Comparison of ENCODE assay signal across 10 cellular contexts in the genomic region with DNA sequence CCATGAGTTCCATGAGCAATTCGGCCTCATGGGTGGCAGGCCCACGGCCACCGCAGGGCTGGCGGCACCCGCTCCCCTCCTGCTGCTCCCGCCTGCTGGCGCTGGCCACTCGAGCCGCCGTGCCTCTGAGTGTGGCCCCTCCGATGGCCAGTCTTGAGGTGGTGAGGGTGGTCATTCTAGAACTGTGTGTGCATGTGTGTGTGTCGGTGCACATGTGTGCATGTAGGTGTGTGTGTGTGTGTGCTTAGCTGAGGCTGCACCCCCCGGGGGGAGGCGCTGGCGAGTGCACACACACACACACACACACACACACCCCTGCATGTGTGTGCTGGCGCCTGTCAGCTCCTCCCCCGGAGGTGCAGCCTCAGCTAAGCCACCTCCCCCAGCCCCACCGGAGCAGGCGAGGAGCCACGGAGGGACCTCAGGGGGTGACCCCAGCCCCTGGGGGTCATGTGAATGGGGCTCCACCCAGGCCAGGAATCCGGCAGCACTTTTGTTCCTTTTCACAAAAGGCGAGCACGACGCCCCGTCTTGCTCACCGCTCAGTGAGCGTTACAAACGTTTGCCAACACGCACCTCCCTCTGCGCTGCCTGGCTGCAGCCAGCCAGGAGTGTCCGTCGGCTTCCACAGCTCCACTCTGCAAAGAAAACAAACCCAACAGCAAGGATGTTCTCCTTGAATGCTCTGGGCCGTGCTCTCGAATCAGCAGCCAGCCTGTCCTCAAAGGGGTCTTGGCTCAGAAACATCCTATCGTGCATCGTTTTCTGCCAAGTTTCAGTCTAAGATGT. TPM values are rescaled to one million over a fixed set of nuclear protein-coding genes. Genes with fewer than 3 reads are reported as not detected.
DNase-seq lines count a peak whose midpoint lies in the region; TF ChIP-seq lines count a peak whose summit lies in the region.
"Had no signal": no experiment of that assay in that cellular context is flagged by ENCODE, and none has a peak within 500 bp of the region (broad histone marks: within the 10 kb centered on the region; RNA-seq: fewer than 3 reads in every experiment).

No MANE protein-coding gene starts in this region.

- no peaks in the 10 kb centered on the region for H3K9me3 Mint-ChIP-seq in endodermal cell

- H3K27me3 ChIP-seq in endodermal cell (ENCODE audit: control insufficient read depth, insufficient read depth, low read length, poor library complexity, severe bottlenecking) (peaks cover 29% of the 10 kb centered on the region), testis (no peaks in the 10 kb centered on the region)

- intact Hi-C loops in testis (cut with DNase I; ENCODE audit: low total_unique reads) = no loop called here

- TF ChIP-seq CTCF in endodermal cell (conservative IDR thresholded peaks at IDR 0.05) (no peak), GM13976 (IDR thresholded peaks at IDR 0.05; ENCODE audit: borderline replicate concordance, control extremely low read depth, extremely low read depth, insufficient read depth, missing control alignments) (no peak), testis (IDR thresholded peaks at IDR 0.05) (no peak)

- WGBS in endodermal cell (ENCODE audit: insufficient coverage in 1 of 2, insufficient read length in 1 of 2), 2 experiments = 62 to 77% methylated on average over 15 to 33 of the region's 36 CpGs
- 22 to 39% methylated on average over 16 to 36 of the region's 36 CpGs for WGBS in testis, 2 donors

- no peak overlapping the region for H3K4me3 ChIP-seq in endodermal cell (ENCODE audit: low read length)
- H3K4me3 ChIP-seq in testis = no peak overlapping the region

- H3K27ac ChIP-seq in endodermal cell (ENCODE audit: low read depth, low read length) (no peak overlapping the region), testis (no peak overlapping the region)

- H3K36me3 Mint-ChIP-seq in endodermal cell (ENCODE audit: low read depth) = no peaks in the 10 kb centered on the region

- in situ Hi-C loops in GM13976 (cut with MboI; ENCODE audit: low sequenced_read_pairs, unreplicated experiment) = no loop called here

- H3K9ac ChIP-seq in endodermal cell (ENCODE audit: extremely low read depth, low read length, poor library complexity, severe bottlenecking) = no peak overlapping the region

- no peaks in the 10 kb centered on the region for H3K36me3 ChIP-seq in endodermal cell (ENCODE audit: control insufficient read depth, insufficient read depth, low read length)
- H3K36me3 ChIP-seq in testis (ENCODE audit: low read depth, missing control alignments) = no peaks in the 10 kb centered on the region

- H3K9me3 ChIP-seq in endodermal cell (ENCODE audit: control insufficient read depth, low read length) = no peaks in the 10 kb centered on the region
- no peaks in the 10 kb centered on the region for H3K9me3 ChIP-seq in testis

- no peaks in the 10 kb centered on the region for H3K4me1 Mint-ChIP-seq in endodermal cell

- peaks cover 23% of the 10 kb centered on the region for H3K27me3 Mint-ChIP-seq in endodermal cell (ENCODE audit: insufficient read depth)

- TF ChIP-seq POLR2A in testis (IDR thresholded peaks at IDR 0.05) = no peak

- no peak overlapping the region for H3K4me3 Mint-ChIP-seq in endodermal cell

- H3K4me1 ChIP-seq in endodermal cell (ENCODE audit: control insufficient read depth, insufficient read depth, low read length) (no peaks in the 10 kb centered on the region), testis (peaks cover 15% of the 10 kb centered on the region)

- peak; percentile 50 for DNase-seq in AG20443 (ENCODE audit: low spot score)
- DNase-seq in M059J (ENCODE audit: low read depth) = peak; percentile 57
- DNase-seq in endodermal cell = peak; percentile 65
- peak; percentile 29 for DNase-seq in mucosa of gallbladder (ENCODE audit: low spot score)
- no peak for DNase-seq in SKM-1 (lab: John Stamatoyannopoulos, UW; ENCODE audit: unreplicated experiment)
- DNase-seq in GM13976 (ENCODE audit: low spot score) = no peak
- DNase-seq in testis = no peak
- DNase-seq in effector CD4-positive, alpha-beta T cell = no peak
- DNase-seq: activated gamma-delta T cell treated with Interleukin-2 at 50 U/mL for 16 hours, T-helper 9 cell had no signal

- H3K27ac Mint-ChIP-seq in endodermal cell = no peak overlapping the region

RNA-seq across cellular contexts. Expression of gene FGFRL1, which starts 29.9 kb away (rescaled TPM):
- 45.3 and 82.5 TPM in 2 replicates for total RNA-seq in M059J (2014; rRNA removed; shearing (Covaris generic))
- total RNA-seq in endodermal cell = 10 to 100 TPM; 51.0 to 93.3 TPM
- 33.2 TPM for polyA plus RNA-seq in endodermal cell (2013, experiment 1 of 2)
- polyA plus RNA-seq in endodermal cell (2013, experiment 2 of 2) = 31.8 TPM
- 28.2 TPM for total RNA-seq in mucosa of gallbladder
- 10 to 100 TPM; 13.7 to 25.6 TPM for total RNA-seq in testis
- polyA plus RNA-seq in testis (ENCODE audit: insufficient read depth, low read depth, low replicate concordance) = 14.4 TPM

RNA-seq across cellular contexts. Expression of gene SLC26A1, which starts 48.1 kb away (rescaled TPM):
- not detected in 2 replicates for total RNA-seq in M059J (2014; rRNA removed; shearing (Covaris generic))
- total RNA-seq in endodermal cell (1 to 10 TPM in 1 of 2 donors, under 1 TPM in 1; 0.55 to 1.0 TPM), mucosa of gallbladder (4.3 TPM), testis (1 to 10 TPM in 1 of 2 donors, under 1 TPM in 1; 0.99 to 2.0 TPM)
- polyA plus RNA-seq in endodermal cell (2013, experiment 1 of 2) = 0.21 TPM
- polyA plus RNA-seq in endodermal cell (2013, experiment 2 of 2) = 0.08 TPM
- 0.51 TPM for polyA plus RNA-seq in testis (ENCODE audit: insufficient read depth, low read depth, low replicate concordance)

RNA-seq across cellular contexts. Expression of gene IDUA, which starts 54.5 kb away (rescaled TPM):
- total RNA-seq in M059J (2014; rRNA removed; shearing (Covaris generic)) = 3.4 and 11.9 TPM in 2 replicates
- 10 to 100 TPM; 22.4 to 25.6 TPM for total RNA-seq in endodermal cell
- polyA plus RNA-seq in endodermal cell (2013, experiment 1 of 2) = 4.3 TPM
- polyA plus RNA-seq in endodermal cell (2013, experiment 2 of 2) = 3.6 TPM
- total RNA-seq in mucosa of gallbladder = 93.0 TPM
- total RNA-seq in testis = 10 to 100 TPM; 35.7 to 39.4 TPM
- polyA plus RNA-seq in testis (ENCODE audit: insufficient read depth, low read depth, low replicate concordance) = 8.9 TPM

Comparison
In these comparisons a context has a peak if more than half of its experiments do, and no peak if none do; other contexts are left out.
1. DNase-seq: peak in AG20443 (single experiment), M059J (single experiment), endodermal cell (single experiment) and mucosa of gallbladder (single experiment); none in SKM-1 (single experiment), GM13976 (single experiment), testis (single experiment) and effector CD4-positive, alpha-beta T cell (single experiment).